30 cellular contexts compared by ENCODE assay signal in the genomic region with DNA sequence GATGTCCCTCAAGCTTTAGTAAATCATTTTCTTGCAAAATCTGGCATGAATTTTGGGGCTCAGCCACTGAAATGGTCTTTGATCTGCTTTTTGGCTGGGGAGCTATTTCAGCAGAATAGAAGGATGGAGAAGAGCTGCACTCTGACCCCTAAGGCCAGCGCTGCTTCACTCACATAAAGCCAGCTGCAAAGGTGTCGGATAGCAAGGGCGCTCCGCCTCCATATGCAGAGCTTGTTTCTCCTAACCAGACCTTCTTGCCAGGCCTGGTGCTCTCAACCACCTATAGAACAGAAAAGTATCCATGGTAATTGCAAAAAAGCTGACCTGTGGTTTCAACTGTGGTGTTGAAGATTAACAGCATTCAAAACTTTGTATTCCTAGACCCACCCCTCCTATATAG.
"Had no signal": no experiment of that assay in that cellular context is flagged by ENCODE, and none has a peak within 500 bp of the region (broad histone marks: within the 10 kb centered on the region; RNA-seq: fewer than 3 reads in every experiment).

No MANE protein-coding gene starts in this region.

- H3K36me3 ChIP-seq: gastrocnemius medialis, lower lobe of right lung, neutrophil, sigmoid colon, thoracic aorta, uterus had no signal

- FAIRE-seq: small intestine had no signal

- H3K4me3 Mint-ChIP-seq: activated CD4-positive, alpha-beta T cell treated with anti-CD3 and anti-CD28 coated beads, Interleukin-2, amount 10 ng/mL, durations not matched to agents 24 days and 14 days; activated CD8-positive, alpha-beta T cell treated with anti-CD3 and anti-CD28 coated beads for 36 hours; activated T-cell treated with anti-CD3 and anti-CD28 coated beads, Interleukin-2, amount 50 U/mL, for 4 hours; activated T-helper 17 cell treated with anti-CD3 and anti-CD28 coated beads, Interleukin-2, amount 50 U/mL, for 72 hours; immature natural killer cell; natural killer cell treated with Interleukin-12 subunit alpha and Interleukin-12 subunit beta and Interleukin-15 and Interleukin-18, amount 100 ng/mL, for 72 hours; stimulated activated effector memory CD8-positive, alpha-beta T cell treated with anti-CD3 and anti-CD28 coated beads, Interleukin-12 subunit alpha, Interleukin-12 subunit beta, amount 100 ng/mL, for 72 hours; stimulated activated naive CD8-positive, alpha-beta T cell treated with anti-CD3 and anti-CD28 coated beads, Interleukin-15, Interleukin-2, amounts not matched to agents 100 ng/mL and 50 ng/mL, for 24 hours; T-helper 2 cell treated with Interferon-gamma antibody and Interleukin-4, amounts not matched to agents 5 μg/mL and 100 μg/mL, for 36 hours; type B pancreatic cell had no signal

- H3K9me3 ChIP-seq: gastrocnemius medialis, left lung, lower lobe of right lung, neutrophil, sigmoid colon, thoracic aorta, uterus had no signal

- H3K27ac ChIP-seq: gastrocnemius medialis, left lung, lower lobe of right lung, neutrophil, sigmoid colon, thoracic aorta, uterus, VCaP had no signal

- H3K9me3 Mint-ChIP-seq: activated CD4-positive, alpha-beta T cell treated with anti-CD3 and anti-CD28 coated beads, Interleukin-2, amount 10 ng/mL, durations not matched to agents 24 days and 14 days; activated CD8-positive, alpha-beta T cell treated with anti-CD3 and anti-CD28 coated beads for 36 hours; activated T-cell treated with anti-CD3 and anti-CD28 coated beads, Interleukin-2, amount 50 U/mL, for 4 hours; activated T-helper 17 cell treated with anti-CD3 and anti-CD28 coated beads, Interleukin-2, amount 50 U/mL, for 72 hours; immature natural killer cell; natural killer cell treated with Interleukin-12 subunit alpha and Interleukin-12 subunit beta and Interleukin-15 and Interleukin-18, amount 100 ng/mL, for 72 hours; stimulated activated effector memory CD8-positive, alpha-beta T cell treated with anti-CD3 and anti-CD28 coated beads, Interleukin-12 subunit alpha, Interleukin-12 subunit beta, amount 100 ng/mL, for 72 hours; stimulated activated naive CD8-positive, alpha-beta T cell treated with anti-CD3 and anti-CD28 coated beads, Interleukin-15, Interleukin-2, amounts not matched to agents 100 ng/mL and 50 ng/mL, for 24 hours; T-helper 2 cell treated with Interferon-gamma antibody and Interleukin-4, amounts not matched to agents 5 μg/mL and 100 μg/mL, for 36 hours; type B pancreatic cell had no signal

- DNase-seq: activated CD4-positive, alpha-beta T cell treated with anti-CD3 and anti-CD28 coated beads, Interleukin-2, amount 10 ng/mL, durations not matched to agents 24 days and 14 days; activated CD8-positive, alpha-beta T cell treated with anti-CD3 and anti-CD28 coated beads for 36 hours; activated gamma-delta T cell treated with Interleukin-2 at 50 U/mL for 16 hours; activated naive CD4-positive, alpha-beta T cell treated with anti-CD3 and anti-CD28 coated beads, Interleukin-2, amount 50 U/mL, for 16 hours; activated T-cell treated with anti-CD3 and anti-CD28 coated beads, Interleukin-2, amount 50 U/mL, for 4 hours; amniotic stem cell; caudate nucleus; effector memory CD4-positive, alpha-beta T cell; erythroblast; gastrocnemius medialis; glutamatergic neuron; immature natural killer cell; left lung; lower lobe of right lung; mesenchymal stem cell; sigmoid colon; small intestine; stimulated activated CD4-positive, alpha-beta T cell treated with anti-CD3 and anti-CD28 coated beads, Interleukin-4, amount 100 ng/mL, for 24 hours; T-helper 1 cell; uterus had no signal

- ATAC-seq: activated CD4-positive, CD25-positive, alpha-beta regulatory T cell treated with anti-CD3 and anti-CD28 coated beads, Interleukin-2, amount 50 U/mL, for 24 hours; activated CD8-positive, alpha-beta T cell treated with anti-CD3 and anti-CD28 coated beads for 36 hours; activated T-cell treated with anti-CD3 and anti-CD28 coated beads, Interleukin-2, amount 50 U/mL, for 4 hours; activated T-helper 17 cell treated with anti-CD3 and anti-CD28 coated beads, Interleukin-2, amount 50 U/mL, for 72 hours; gastrocnemius medialis; left lung; lower lobe of right lung; natural killer cell treated with Interleukin-12 subunit alpha and Interleukin-12 subunit beta and Interleukin-15 and Interleukin-18, amount 100 ng/mL, for 72 hours; stimulated activated effector memory CD8-positive, alpha-beta T cell treated with anti-CD3 and anti-CD28 coated beads, Interleukin-12 subunit alpha, Interleukin-12 subunit beta, amount 100 ng/mL, for 72 hours had no signal

- H3K4me1 Mint-ChIP-seq: activated CD4-positive, alpha-beta T cell treated with anti-CD3 and anti-CD28 coated beads, Interleukin-2, amount 10 ng/mL, durations not matched to agents 24 days and 14 days; immature natural killer cell; stimulated activated effector memory CD8-positive, alpha-beta T cell treated with anti-CD3 and anti-CD28 coated beads, Interleukin-12 subunit alpha, Interleukin-12 subunit beta, amount 100 ng/mL, for 72 hours had no signal

- H3K4me3 ChIP-seq: gastrocnemius medialis, left lung, lower lobe of right lung, sigmoid colon, thoracic aorta, uterus had no signal

- H3K4me1 ChIP-seq: gastrocnemius medialis, left lung, lower lobe of right lung, sigmoid colon, uterus had no signal

- H3K36me3 Mint-ChIP-seq: natural killer cell treated with Interleukin-12 subunit alpha and Interleukin-12 subunit beta and Interleukin-15 and Interleukin-18, amount 100 ng/mL, for 72 hours; type B pancreatic cell had no signal

- H3K27ac Mint-ChIP-seq: activated CD4-positive, alpha-beta T cell treated with anti-CD3 and anti-CD28 coated beads, Interleukin-2, amount 10 ng/mL, durations not matched to agents 24 days and 14 days; activated CD8-positive, alpha-beta T cell treated with anti-CD3 and anti-CD28 coated beads for 36 hours; activated T-helper 17 cell treated with anti-CD3 and anti-CD28 coated beads, Interleukin-2, amount 50 U/mL, for 72 hours; immature natural killer cell; natural killer cell treated with Interleukin-12 subunit alpha and Interleukin-12 subunit beta and Interleukin-15 and Interleukin-18, amount 100 ng/mL, for 72 hours; stimulated activated effector memory CD8-positive, alpha-beta T cell treated with anti-CD3 and anti-CD28 coated beads, Interleukin-12 subunit alpha, Interleukin-12 subunit beta, amount 100 ng/mL, for 72 hours; stimulated activated naive CD8-positive, alpha-beta T cell treated with anti-CD3 and anti-CD28 coated beads, Interleukin-15, Interleukin-2, amounts not matched to agents 100 ng/mL and 50 ng/mL, for 24 hours; T-helper 2 cell treated with Interferon-gamma antibody and Interleukin-4, amounts not matched to agents 5 μg/mL and 100 μg/mL, for 36 hours; type B pancreatic cell had no signal

- H3K27me3 ChIP-seq: gastrocnemius medialis, left lung, neutrophil, sigmoid colon, uterus had no signal

- H3K27me3 Mint-ChIP-seq: activated CD4-positive, alpha-beta T cell treated with anti-CD3 and anti-CD28 coated beads, Interleukin-2, amount 10 ng/mL, durations not matched to agents 24 days and 14 days; activated CD8-positive, alpha-beta T cell treated with anti-CD3 and anti-CD28 coated beads for 36 hours; activated T-helper 17 cell treated with anti-CD3 and anti-CD28 coated beads, Interleukin-2, amount 50 U/mL, for 72 hours; natural killer cell treated with Interleukin-12 subunit alpha and Interleukin-12 subunit beta and Interleukin-15 and Interleukin-18, amount 100 ng/mL, for 72 hours; stimulated activated naive CD8-positive, alpha-beta T cell treated with anti-CD3 and anti-CD28 coated beads, Interleukin-15, Interleukin-2, amounts not matched to agents 100 ng/mL and 50 ng/mL, for 24 hours; type B pancreatic cell had no signal
